ENCODE assay signal across 1 cellular context in the genomic region with DNA sequence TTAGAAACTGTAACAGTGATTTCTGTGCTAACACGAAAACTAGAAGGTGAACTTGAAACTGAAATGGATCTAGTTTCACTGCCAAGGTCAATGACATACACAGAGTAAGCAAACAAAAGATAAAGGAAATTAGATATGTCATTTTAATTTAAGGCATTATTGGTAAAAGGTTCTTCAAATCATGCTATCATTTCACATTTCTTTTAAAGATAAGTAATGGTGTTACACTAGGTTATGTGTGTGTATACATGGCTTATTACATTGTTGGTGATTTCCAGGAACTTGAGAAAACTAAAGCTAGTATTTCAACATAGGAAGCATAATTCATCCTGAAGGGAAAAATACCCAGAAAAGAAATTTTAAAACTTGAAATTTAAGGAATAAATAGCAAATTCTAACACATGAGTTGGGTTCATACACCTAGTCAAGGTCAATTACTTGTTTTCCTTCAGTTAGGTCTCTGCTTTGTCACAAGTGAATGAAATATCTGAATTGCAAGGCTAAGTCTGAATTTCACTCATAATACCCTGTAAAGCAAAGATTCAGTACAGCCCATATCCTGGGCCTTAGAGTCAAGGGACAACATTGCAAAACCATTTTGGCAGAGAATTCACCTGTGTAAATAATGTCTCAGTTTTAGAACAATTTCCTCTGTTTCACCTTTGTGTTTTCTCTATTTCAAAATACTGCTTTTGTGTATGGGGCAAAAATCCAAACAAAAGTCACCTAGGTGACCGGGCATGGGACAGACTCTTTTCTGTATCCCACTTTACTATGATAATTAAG.
A peak's percentile ranks its signal among the peaks of the same experiment; 100 is the strongest.
TF ChIP-seq lines count a peak whose summit lies in the region.

No MANE protein-coding gene starts in this region.

TF ChIP-seq in HepG2, 621 proteins besides CTCF, POLR2A, EP300 and RAD21 (continued from another document and continues in another):
- TF ChIP-seq, protein P1, sequence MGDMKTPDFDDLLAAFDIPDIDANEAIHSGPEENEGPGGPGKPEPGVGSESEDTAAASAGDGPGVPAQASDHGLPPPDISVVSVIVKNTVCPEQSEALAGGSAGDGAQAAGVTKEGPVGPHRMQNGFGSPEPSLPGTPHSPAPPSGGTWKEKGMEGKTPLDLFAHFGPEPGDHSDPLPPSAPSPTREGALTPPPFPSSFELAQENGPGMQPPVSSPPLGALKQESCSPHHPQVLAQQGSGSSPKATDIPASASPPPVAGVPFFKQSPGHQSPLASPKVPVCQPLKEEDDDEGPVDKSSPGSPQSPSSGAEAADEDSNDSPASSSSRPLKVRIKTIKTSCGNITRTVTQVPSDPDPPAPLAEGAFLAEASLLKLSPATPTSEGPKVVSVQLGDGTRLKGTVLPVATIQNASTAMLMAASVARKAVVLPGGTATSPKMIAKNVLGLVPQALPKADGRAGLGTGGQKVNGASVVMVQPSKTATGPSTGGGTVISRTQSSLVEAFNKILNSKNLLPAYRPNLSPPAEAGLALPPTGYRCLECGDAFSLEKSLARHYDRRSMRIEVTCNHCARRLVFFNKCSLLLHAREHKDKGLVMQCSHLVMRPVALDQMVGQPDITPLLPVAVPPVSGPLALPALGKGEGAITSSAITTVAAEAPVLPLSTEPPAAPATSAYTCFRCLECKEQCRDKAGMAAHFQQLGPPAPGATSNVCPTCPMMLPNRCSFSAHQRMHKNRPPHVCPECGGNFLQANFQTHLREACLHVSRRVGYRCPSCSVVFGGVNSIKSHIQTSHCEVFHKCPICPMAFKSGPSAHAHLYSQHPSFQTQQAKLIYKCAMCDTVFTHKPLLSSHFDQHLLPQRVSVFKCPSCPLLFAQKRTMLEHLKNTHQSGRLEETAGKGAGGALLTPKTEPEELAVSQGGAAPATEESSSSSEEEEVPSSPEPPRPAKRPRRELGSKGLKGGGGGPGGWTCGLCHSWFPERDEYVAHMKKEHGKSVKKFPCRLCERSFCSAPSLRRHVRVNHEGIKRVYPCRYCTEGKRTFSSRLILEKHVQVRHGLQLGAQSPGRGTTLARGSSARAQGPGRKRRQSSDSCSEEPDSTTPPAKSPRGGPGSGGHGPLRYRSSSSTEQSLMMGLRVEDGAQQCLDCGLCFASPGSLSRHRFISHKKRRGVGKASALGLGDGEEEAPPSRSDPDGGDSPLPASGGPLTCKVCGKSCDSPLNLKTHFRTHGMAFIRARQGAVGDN (CRISPR knock-in tag; IDR thresholded peaks at IDR 0.05): no peak
- TF ChIP-seq ZNF292 (CRISPR knock-in tag; IDR thresholded peaks at IDR 0.05; ENCODE audit: borderline replicate concordance, low read depth): no peak
- no peak for TF ChIP-seq MAF1 (CRISPR knock-in tag; IDR thresholded peaks at IDR 0.05; ENCODE audit: borderline replicate concordance)
- no peak for TF ChIP-seq HHEX (CRISPR knock-in tag; IDR thresholded peaks at IDR 0.05)
- peak; percentile 96 for TF ChIP-seq TBL1XR1 (IDR thresholded peaks at IDR 0.05; ENCODE audit: borderline replicate concordance, low read length, partially characterized antibody)
- no peak for TF ChIP-seq ZNF432 (CRISPR knock-in tag; IDR thresholded peaks at IDR 0.05; ENCODE audit: borderline replicate concordance)
- TF ChIP-seq, protein P2, sequence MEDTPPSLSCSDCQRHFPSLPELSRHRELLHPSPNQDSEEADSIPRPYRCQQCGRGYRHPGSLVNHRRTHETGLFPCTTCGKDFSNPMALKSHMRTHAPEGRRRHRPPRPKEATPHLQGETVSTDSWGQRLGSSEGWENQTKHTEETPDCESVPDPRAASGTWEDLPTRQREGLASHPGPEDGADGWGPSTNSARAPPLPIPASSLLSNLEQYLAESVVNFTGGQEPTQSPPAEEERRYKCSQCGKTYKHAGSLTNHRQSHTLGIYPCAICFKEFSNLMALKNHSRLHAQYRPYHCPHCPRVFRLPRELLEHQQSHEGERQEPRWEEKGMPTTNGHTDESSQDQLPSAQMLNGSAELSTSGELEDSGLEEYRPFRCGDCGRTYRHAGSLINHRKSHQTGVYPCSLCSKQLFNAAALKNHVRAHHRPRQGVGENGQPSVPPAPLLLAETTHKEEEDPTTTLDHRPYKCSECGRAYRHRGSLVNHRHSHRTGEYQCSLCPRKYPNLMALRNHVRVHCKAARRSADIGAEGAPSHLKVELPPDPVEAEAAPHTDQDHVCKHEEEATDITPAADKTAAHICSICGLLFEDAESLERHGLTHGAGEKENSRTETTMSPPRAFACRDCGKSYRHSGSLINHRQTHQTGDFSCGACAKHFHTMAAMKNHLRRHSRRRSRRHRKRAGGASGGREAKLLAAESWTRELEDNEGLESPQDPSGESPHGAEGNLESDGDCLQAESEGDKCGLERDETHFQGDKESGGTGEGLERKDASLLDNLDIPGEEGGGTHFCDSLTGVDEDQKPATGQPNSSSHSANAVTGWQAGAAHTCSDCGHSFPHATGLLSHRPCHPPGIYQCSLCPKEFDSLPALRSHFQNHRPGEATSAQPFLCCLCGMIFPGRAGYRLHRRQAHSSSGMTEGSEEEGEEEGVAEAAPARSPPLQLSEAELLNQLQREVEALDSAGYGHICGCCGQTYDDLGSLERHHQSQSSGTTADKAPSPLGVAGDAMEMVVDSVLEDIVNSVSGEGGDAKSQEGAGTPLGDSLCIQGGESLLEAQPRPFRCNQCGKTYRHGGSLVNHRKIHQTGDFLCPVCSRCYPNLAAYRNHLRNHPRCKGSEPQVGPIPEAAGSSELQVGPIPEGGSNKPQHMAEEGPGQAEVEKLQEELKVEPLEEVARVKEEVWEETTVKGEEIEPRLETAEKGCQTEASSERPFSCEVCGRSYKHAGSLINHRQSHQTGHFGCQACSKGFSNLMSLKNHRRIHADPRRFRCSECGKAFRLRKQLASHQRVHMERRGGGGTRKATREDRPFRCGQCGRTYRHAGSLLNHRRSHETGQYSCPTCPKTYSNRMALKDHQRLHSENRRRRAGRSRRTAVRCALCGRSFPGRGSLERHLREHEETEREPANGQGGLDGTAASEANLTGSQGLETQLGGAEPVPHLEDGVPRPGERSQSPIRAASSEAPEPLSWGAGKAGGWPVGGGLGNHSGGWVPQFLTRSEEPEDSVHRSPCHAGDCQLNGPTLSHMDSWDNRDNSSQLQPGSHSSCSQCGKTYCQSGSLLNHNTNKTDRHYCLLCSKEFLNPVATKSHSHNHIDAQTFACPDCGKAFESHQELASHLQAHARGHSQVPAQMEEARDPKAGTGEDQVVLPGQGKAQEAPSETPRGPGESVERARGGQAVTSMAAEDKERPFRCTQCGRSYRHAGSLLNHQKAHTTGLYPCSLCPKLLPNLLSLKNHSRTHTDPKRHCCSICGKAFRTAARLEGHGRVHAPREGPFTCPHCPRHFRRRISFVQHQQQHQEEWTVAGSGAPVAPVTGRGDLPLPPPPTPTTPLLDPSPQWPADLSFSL (CRISPR knock-in tag; IDR thresholded peaks at IDR 0.05): no peak
- TF ChIP-seq RNF2 (conservative IDR thresholded peaks at IDR 0.05; ENCODE audit: low read depth): no peak
- TF ChIP-seq, protein P3, sequence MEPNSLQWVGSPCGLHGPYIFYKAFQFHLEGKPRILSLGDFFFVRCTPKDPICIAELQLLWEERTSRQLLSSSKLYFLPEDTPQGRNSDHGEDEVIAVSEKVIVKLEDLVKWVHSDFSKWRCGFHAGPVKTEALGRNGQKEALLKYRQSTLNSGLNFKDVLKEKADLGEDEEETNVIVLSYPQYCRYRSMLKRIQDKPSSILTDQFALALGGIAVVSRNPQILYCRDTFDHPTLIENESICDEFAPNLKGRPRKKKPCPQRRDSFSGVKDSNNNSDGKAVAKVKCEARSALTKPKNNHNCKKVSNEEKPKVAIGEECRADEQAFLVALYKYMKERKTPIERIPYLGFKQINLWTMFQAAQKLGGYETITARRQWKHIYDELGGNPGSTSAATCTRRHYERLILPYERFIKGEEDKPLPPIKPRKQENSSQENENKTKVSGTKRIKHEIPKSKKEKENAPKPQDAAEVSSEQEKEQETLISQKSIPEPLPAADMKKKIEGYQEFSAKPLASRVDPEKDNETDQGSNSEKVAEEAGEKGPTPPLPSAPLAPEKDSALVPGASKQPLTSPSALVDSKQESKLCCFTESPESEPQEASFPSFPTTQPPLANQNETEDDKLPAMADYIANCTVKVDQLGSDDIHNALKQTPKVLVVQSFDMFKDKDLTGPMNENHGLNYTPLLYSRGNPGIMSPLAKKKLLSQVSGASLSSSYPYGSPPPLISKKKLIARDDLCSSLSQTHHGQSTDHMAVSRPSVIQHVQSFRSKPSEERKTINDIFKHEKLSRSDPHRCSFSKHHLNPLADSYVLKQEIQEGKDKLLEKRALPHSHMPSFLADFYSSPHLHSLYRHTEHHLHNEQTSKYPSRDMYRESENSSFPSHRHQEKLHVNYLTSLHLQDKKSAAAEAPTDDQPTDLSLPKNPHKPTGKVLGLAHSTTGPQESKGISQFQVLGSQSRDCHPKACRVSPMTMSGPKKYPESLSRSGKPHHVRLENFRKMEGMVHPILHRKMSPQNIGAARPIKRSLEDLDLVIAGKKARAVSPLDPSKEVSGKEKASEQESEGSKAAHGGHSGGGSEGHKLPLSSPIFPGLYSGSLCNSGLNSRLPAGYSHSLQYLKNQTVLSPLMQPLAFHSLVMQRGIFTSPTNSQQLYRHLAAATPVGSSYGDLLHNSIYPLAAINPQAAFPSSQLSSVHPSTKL (CRISPR knock-in tag; IDR thresholded peaks at IDR 0.05): peak; percentile 97
- TF ChIP-seq ZNF672 (CRISPR knock-in tag; IDR thresholded peaks at IDR 0.05): no peak
- TF ChIP-seq KDM3A (CRISPR knock-in tag; IDR thresholded peaks at IDR 0.05; ENCODE audit: low read depth): no peak
- no peak for TF ChIP-seq SATB2 (CRISPR knock-in tag; IDR thresholded peaks at IDR 0.05)
- TF ChIP-seq SP4 (CRISPR knock-in tag; IDR thresholded peaks at IDR 0.05): no peak
- TF ChIP-seq CC2D1A (CRISPR knock-in tag; IDR thresholded peaks at IDR 0.05): no peak
- no peak for TF ChIP-seq ZNF225 (CRISPR knock-in tag; IDR thresholded peaks at IDR 0.05)
- TF ChIP-seq ZNF335 (CRISPR knock-in tag; IDR thresholded peaks at IDR 0.05): no peak
- no peak for TF ChIP-seq FOXM1 (CRISPR knock-in tag; IDR thresholded peaks at IDR 0.05)
- TF ChIP-seq ZNF343 (CRISPR knock-in tag; IDR thresholded peaks at IDR 0.05): no peak
- no peak for TF ChIP-seq SPEN (CRISPR knock-in tag; IDR thresholded peaks at IDR 0.05; ENCODE audit: low read depth)
- TF ChIP-seq SALL1 (CRISPR knock-in tag; IDR thresholded peaks at IDR 0.05): peak; percentile 45; the same call in 1 of the 2 replicates
- TF ChIP-seq, protein P4, sequence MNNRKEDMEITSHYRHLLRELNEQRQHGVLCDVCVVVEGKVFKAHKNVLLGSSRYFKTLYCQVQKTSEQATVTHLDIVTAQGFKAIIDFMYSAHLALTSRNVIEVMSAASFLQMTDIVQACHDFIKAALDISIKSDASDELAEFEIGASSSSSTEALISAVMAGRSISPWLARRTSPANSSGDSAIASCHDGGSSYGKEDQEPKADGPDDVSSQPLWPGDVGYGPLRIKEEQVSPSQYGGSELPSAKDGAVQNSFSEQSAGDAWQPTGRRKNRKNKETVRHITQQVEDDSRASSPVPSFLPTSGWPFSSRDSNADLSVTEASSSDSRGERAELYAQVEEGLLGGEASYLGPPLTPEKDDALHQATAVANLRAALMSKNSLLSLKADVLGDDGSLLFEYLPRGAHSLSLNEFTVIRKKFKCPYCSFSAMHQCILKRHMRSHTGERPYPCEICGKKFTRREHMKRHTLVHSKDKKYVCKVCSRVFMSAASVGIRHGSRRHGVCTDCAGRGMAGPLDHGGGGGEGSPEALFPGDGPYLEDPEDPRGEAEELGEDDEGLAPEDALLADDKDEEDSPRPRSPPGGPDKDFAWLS (CRISPR knock-in tag; IDR thresholded peaks at IDR 0.05; ENCODE audit: borderline replicate concordance): no peak
- peak; percentile 70; the same call in 1 of the 2 replicates for TF ChIP-seq SAP130 (CRISPR knock-in tag; IDR thresholded peaks at IDR 0.05; ENCODE audit: low read depth)
- TF ChIP-seq, protein P5, sequence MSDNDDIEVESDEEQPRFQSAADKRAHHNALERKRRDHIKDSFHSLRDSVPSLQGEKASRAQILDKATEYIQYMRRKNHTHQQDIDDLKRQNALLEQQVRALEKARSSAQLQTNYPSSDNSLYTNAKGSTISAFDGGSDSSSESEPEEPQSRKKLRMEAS (IDR thresholded peaks at IDR 0.05): no peak
- TF ChIP-seq, protein P6, sequence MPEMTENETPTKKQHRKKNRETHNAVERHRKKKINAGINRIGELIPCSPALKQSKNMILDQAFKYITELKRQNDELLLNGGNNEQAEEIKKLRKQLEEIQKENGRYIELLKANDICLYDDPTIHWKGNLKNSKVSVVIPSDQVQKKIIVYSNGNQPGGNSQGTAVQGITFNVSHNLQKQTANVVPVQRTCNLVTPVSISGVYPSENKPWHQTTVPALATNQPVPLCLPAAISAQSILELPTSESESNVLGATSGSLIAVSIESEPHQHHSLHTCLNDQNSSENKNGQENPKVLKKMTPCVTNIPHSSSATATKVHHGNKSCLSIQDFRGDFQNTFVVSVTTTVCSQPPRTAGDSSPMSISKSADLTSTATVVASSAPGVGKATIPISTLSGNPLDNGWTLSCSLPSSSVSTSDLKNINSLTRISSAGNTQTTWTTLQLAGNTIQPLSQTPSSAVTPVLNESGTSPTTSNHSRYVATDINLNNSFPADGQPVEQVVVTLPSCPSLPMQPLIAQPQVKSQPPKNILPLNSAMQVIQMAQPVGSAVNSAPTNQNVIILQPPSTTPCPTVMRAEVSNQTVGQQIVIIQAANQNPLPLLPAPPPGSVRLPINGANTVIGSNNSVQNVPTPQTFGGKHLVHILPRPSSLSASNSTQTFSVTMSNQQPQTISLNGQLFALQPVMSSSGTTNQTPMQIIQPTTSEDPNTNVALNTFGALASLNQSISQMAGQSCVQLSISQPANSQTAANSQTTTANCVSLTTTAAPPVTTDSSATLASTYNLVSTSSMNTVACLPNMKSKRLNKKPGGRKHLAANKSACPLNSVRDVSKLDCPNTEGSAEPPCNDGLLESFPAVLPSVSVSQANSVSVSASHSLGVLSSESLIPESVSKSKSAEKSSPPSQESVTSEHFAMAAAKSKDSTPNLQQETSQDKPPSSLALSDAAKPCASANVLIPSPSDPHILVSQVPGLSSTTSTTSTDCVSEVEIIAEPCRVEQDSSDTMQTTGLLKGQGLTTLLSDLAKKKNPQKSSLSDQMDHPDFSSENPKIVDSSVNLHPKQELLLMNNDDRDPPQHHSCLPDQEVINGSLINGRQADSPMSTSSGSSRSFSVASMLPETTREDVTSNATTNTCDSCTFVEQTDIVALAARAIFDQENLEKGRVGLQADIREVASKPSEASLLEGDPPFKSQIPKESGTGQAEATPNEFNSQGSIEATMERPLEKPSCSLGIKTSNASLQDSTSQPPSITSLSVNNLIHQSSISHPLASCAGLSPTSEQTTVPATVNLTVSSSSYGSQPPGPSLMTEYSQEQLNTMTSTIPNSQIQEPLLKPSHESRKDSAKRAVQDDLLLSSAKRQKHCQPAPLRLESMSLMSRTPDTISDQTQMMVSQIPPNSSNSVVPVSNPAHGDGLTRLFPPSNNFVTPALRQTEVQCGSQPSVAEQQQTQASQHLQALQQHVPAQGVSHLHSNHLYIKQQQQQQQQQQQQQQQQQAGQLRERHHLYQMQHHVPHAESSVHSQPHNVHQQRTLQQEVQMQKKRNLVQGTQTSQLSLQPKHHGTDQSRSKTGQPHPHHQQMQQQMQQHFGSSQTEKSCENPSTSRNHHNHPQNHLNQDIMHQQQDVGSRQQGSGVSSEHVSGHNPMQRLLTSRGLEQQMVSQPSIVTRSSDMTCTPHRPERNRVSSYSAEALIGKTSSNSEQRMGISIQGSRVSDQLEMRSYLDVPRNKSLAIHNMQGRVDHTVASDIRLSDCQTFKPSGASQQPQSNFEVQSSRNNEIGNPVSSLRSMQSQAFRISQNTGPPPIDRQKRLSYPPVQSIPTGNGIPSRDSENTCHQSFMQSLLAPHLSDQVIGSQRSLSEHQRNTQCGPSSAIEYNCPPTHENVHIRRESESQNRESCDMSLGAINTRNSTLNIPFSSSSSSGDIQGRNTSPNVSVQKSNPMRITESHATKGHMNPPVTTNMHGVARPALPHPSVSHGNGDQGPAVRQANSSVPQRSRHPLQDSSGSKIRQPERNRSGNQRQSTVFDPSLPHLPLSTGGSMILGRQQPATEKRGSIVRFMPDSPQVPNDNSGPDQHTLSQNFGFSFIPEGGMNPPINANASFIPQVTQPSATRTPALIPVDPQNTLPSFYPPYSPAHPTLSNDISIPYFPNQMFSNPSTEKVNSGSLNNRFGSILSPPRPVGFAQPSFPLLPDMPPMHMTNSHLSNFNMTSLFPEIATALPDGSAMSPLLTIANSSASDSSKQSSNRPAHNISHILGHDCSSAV (CRISPR knock-in tag; IDR thresholded peaks at IDR 0.05; ENCODE audit: borderline replicate concordance): no peak
- TF ChIP-seq ZNF619 (CRISPR knock-in tag; IDR thresholded peaks at IDR 0.05): no peak
- no peak for TF ChIP-seq ZFP82 (CRISPR knock-in tag; IDR thresholded peaks at IDR 0.05; ENCODE audit: borderline replicate concordance)
